Comparison of ENCODE assay signal across 7 cellular contexts in the genomic region with DNA sequence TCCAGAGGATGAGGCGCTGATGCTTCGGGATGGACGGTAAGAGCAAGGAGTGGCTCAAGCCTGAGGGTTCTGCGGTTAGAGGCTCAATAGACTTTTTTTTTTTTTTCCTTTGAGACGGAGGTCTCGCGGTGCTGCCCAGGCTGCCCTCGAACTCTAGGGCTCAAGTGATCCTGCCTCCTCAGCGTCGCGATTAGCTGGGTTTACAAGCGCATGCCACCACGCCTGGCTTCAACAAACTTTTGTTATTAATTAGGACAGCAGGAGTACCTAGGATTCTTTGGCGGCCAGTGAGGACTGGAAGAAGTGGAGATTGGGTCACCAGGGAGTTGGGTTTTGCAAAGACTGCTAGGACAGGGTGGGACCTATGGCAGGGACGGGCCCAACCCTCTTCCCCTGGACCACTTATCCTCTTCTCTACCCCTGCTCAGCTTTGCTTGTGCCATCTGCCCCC. TPM values are rescaled to one million over a fixed set of nuclear protein-coding genes. Genes with fewer than 3 reads are reported as not detected.
DNase-seq lines count a peak whose midpoint lies in the region; ATAC-seq, FAIRE-seq and TF ChIP-seq lines count a peak whose summit lies in the region.

No MANE protein-coding gene starts in this region.

- no peaks in the 10 kb centered on the region for H3K9me2 ChIP-seq in Loucy (replicated peaks; ENCODE audit: low read depth, low read length)

- TF ChIP-seq CTCF in Loucy (conservative IDR thresholded peaks at IDR 0.05; ENCODE audit: low read length) (no peak), GM12878 (IDR thresholded peaks at IDR 0.05 in 2 of 3, conservative IDR thresholded peaks at IDR 0.05 in 1 of 3; ENCODE audit: control insufficient read depth in 2 of 3, extremely low read depth in 1 of 3, insufficient read depth in 1 of 3, low read depth in 3 of 3, low read length in 3 of 3) (no peak)

- FAIRE-seq in GM12878 (lab: Jason Lieb, UNC): no peak

- H3K9ac ChIP-seq in Loucy (ENCODE audit: low read depth, low read length, poor library complexity, severe bottlenecking) (peak overlapping the region; percentile 84), GM12878 (ENCODE audit: control insufficient read depth, insufficient read depth, low read length) (peak overlapping the region; percentile 98)

- WGBS in GM12878 (ENCODE audit: insufficient coverage, insufficient replicate concordance, low lambda C conversion rate, missing lambda C conversion rate): 4% methylated on average over 15 of the region's 15 CpGs
- WGBS in thymus: 7% methylated on average over 15 of the region's 15 CpGs

- CTCF ChIA-PET in GM12878 (lab: Yijun Ruan, JAX): interaction anchor here (0.6 to 2.0 kb wide), 6 partner anchors 10 to 85 kb away, joined by 3 to 12 read pairs (median 4); a partner anchor contains a TSS

- no peak for TF ChIP-seq RAD21 in GM12878 (IDR thresholded peaks at IDR 0.05; ENCODE audit: insufficient read depth, low read depth, low read length)

- peak; percentile 48 for ATAC-seq in GM12878
- ATAC-seq in HG03025 (IDR thresholded peaks at IDR 0.05; ENCODE audit: low FRiP score, unreplicated experiment): no peak
- no peak for ATAC-seq in GM21786 (IDR thresholded peaks at IDR 0.05; ENCODE audit: unreplicated experiment)

- H3K4me1 ChIP-seq in Loucy (ENCODE audit: insufficient read depth, low read length, poor library complexity, severe bottlenecking): peaks cover 21% of the 10 kb centered on the region
- H3K4me1 ChIP-seq in GM12878 (ENCODE audit: control insufficient read depth, insufficient read depth, low read length): peaks cover 9% of the 10 kb centered on the region
- peaks cover 14% of the 10 kb centered on the region for H3K4me1 ChIP-seq in thymus (ENCODE audit: control insufficient read depth, insufficient read depth, low read length)

- H3K27ac ChIP-seq in GM12878 (ENCODE audit: control insufficient read depth, insufficient read depth) (peak overlapping the region; percentile 70), thymus (ENCODE audit: low read depth) (peak overlapping the region; percentile 85)

- H3K36me3 ChIP-seq in Loucy (ENCODE audit: insufficient read depth, low read length) (peaks cover 5% of the 10 kb centered on the region; the same call in 1 of the 2 replicates), GM12878 (ENCODE audit: control insufficient read depth in 2 of 2, insufficient read depth in 2 of 2, low read length in 1 of 2) (peaks cover 1 to 3% of the 10 kb centered on the region in 2 experiments; a peak in 3 of 4 replicates), thymus (ENCODE audit: control insufficient read depth, insufficient read depth) (peaks cover 37% of the 10 kb centered on the region)

- TF ChIP-seq EP300 in GM12878 (IDR thresholded peaks at IDR 0.05; ENCODE audit: borderline replicate concordance in 1 of 2, control insufficient read depth in 1 of 2, low read depth in 2 of 2, low read length in 2 of 2): no peak

- intact Hi-C loops in GM12878 (cut with micrococcal nuclease; ENCODE audit: unreplicated experiment): no loop called here

- H3K27me3 ChIP-seq in Loucy (ENCODE audit: insufficient read depth, low read length, poor library complexity, severe bottlenecking): no peaks in the 10 kb centered on the region
- no peaks in the 10 kb centered on the region for H3K27me3 ChIP-seq in GM12878 (replicated peaks in 1 of 2; ENCODE audit: control insufficient read depth in 2 of 2, insufficient read depth in 2 of 2, low read length in 1 of 2)
- no peaks in the 10 kb centered on the region for H3K27me3 ChIP-seq in thymus (ENCODE audit: control insufficient read depth, insufficient read depth)

- H4K20me1 ChIP-seq in Loucy (ENCODE audit: insufficient read depth, low read length, poor library complexity, severe bottlenecking) (no peaks in the 10 kb centered on the region), GM12878 (ENCODE audit: control insufficient read depth, insufficient read depth) (no peaks in the 10 kb centered on the region)

- DNase-seq in GM12878 (ENCODE audit: low read depth, low spot score) (no peak), kidney tubule cell (ENCODE audit: low spot score) (peak; percentile 70)

- SMC1A ChIA-PET in GM12878 (lab: Charles Lee; ENCODE audit: uncharacterized antibody, unreplicated experiment): interaction anchor here (1.3 to 2.1 kb wide), 5 partner anchors 8 to 83 kb away, joined by 4 to 9 read pairs (median 5); a partner anchor contains a TSS

- H2AFZ ChIP-seq in Loucy (ENCODE audit: low read length): peak overlapping the region; percentile 69
- H2AFZ ChIP-seq in GM12878 (ENCODE audit: control insufficient read depth, low read depth, low read length): peak overlapping the region; percentile 96

- H3K4me2 ChIP-seq in Loucy (ENCODE audit: low read depth, low read length, poor library complexity, severe bottlenecking): peak overlapping the region; percentile 98
- peak overlapping the region; percentile 94 for H3K4me2 ChIP-seq in GM12878 (ENCODE audit: control insufficient read depth, insufficient read depth)

- no TSS peak for BruUV-seq in GM12878 (replicated peaks; lab: Mats Ljungman, UMichigan)

- POLR2A ChIA-PET in GM12878 (lab: Charles Lee): interaction anchor here (1.0 to 2.2 kb wide), 5 partner anchors 9 to 191 kb away, joined by 3 to 19 read pairs (median 5); a partner anchor contains a TSS

- H3K79me2 ChIP-seq in Loucy (ENCODE audit: insufficient read depth, low read length) (peaks cover 39% of the 10 kb centered on the region), GM12878 (ENCODE audit: control insufficient read depth, insufficient read depth, low read length) (peaks cover 24% of the 10 kb centered on the region)

- H3F3A ChIP-seq in Loucy (ENCODE audit: low read depth): no peaks in the 10 kb centered on the region

- peak overlapping the region; percentile 87 for H3K4me3 ChIP-seq in GM08714 (ENCODE audit: low read length)
- peak overlapping the region; percentile 93 for H3K4me3 ChIP-seq in Loucy (ENCODE audit: low read length, poor library complexity, severe bottlenecking)
- peak overlapping the region; percentile 98 for H3K4me3 ChIP-seq in GM12878
- peak overlapping the region; percentile 64 for H3K4me3 ChIP-seq in thymus (ENCODE audit: low read length)

- no peak for TF ChIP-seq POLR2A in GM12878 (IDR thresholded peaks at IDR 0.05; ENCODE audit: low read depth, low read length)

- H3K9me3 ChIP-seq in Loucy (ENCODE audit: insufficient read depth, low read depth, low read length) (no peaks in the 10 kb centered on the region), GM12878 (replicated peaks; ENCODE audit: control insufficient read depth, insufficient read depth, low read length) (no peaks in the 10 kb centered on the region), thymus (ENCODE audit: control insufficient read depth) (no peaks in the 10 kb centered on the region)

- in situ Hi-C loops in GM12878 (cut with MboI): no loop called here

- RAD21 ChIA-PET in GM12878 (lab: Charles Lee; ENCODE audit: unreplicated experiment): interaction anchor here (1.0 to 1.7 kb wide), 2 partner anchors 11 to 67 kb away, joined by 5 to 12 read pairs; a partner anchor contains a TSS

RNA-seq across cellular contexts. Expression of a gene that starts 0.6 kb away (rescaled TPM):
- total RNA-seq in GM12878 (2013; cell fraction: nucleolus; rRNA removed): 29.2 and 35.2 TPM in 2 replicates
- total RNA-seq in GM12878 (2014; rRNA removed) (70.8 and 80.8 TPM in 2 replicates), GM12878 (2014; rRNA removed; fragmentation: Illumina TruSeq; extraction: Trizol) (55.3 and 66.5 TPM in 2 replicates), GM12878 (2021) (47.6 and 51.0 TPM in 2 replicates)
- 56.3 TPM for polyA plus RNA-seq in GM12878 (2011; ENCODE audit: low read depth)
- polyA plus RNA-seq in GM12878 (2011; rRNA removed) (19.7 and 25.8 TPM in 2 replicates), GM12878 (2014; fragmentation: Illumina TruSeq; extraction: Trizol) (55.5 and 89.7 TPM in 2 replicates), GM12878 (2014; fragmentation: Nextera tagmentation; extraction: Ambion mirVana) (100 to 1,000 TPM; 191 to 207 TPM), GM12878 (2014; rRNA removed) (43.0 and 45.1 TPM in 2 replicates), GM12878 (2016; fragmentation: Nextera tagmentation; extraction: Ambion mirVana) (10 to 100 TPM; 83.0 to 87.4 TPM), thymus (75.2 TPM)
- 26.1 and 31.0 TPM in 2 replicates for polyA plus RNA-seq in GM12878 (2011; cell fraction: cytosol; rRNA removed)
- polyA plus RNA-seq in GM12878 (2011; cell fraction: nucleus; rRNA removed): 42.0 and 45.0 TPM in 2 replicates
- 51.0 and 59.7 TPM in 2 replicates for polyA plus RNA-seq in GM12878 (2012)
- polyA minus RNA-seq in GM12878 (2011; rRNA and poly(A)+ RNA removed): 15.1 and 21.2 TPM in 2 replicates
- polyA minus RNA-seq in GM12878 (2011; cell fraction: cytosol; rRNA and poly(A)+ RNA removed): 7.3 and 13.4 TPM in 2 replicates
- polyA minus RNA-seq in GM12878 (2011; cell fraction: nucleus; rRNA and poly(A)+ RNA removed): 11.5 and 17.4 TPM in 2 replicates

RNA-seq across cellular contexts. Expression of a gene that starts 0.8 kb away (rescaled TPM):
- 3.1 and 4.3 TPM in 2 replicates for total RNA-seq in GM12878 (2013; cell fraction: nucleolus; rRNA removed)
- total RNA-seq in GM12878 (2014; rRNA removed) (10.4 and 12.8 TPM in 2 replicates), GM12878 (2014; rRNA removed; fragmentation: Illumina TruSeq; extraction: Trizol) (8.2 and 9.6 TPM in 2 replicates), GM12878 (2021) (7.8 and 8.0 TPM in 2 replicates)
- 3.7 TPM for polyA plus RNA-seq in GM12878 (2011; ENCODE audit: low read depth)
- polyA plus RNA-seq in GM12878 (2011; rRNA removed) (5.1 and 6.1 TPM in 2 replicates), GM12878 (2014; fragmentation: Illumina TruSeq; extraction: Trizol) (9.2 and 10.1 TPM in 2 replicates), GM12878 (2014; fragmentation: Nextera tagmentation; extraction: Ambion mirVana) (1 to 10 TPM in 1 of 2 experiments, under 1 TPM in 1; 0.80 to 1.9 TPM), GM12878 (2014; rRNA removed) (7.5 and 9.2 TPM in 2 replicates), GM12878 (2016; fragmentation: Nextera tagmentation; extraction: Ambion mirVana) (1 to 10 TPM; 1.9 to 3.5 TPM), thymus (7.7 TPM)
- 3.9 and 4.1 TPM in 2 replicates for polyA plus RNA-seq in GM12878 (2011; cell fraction: cytosol; rRNA removed)
- 4.8 and 5.7 TPM in 2 replicates for polyA plus RNA-seq in GM12878 (2011; cell fraction: nucleus; rRNA removed)
- polyA plus RNA-seq in GM12878 (2012): 5.0 and 6.5 TPM in 2 replicates
- polyA minus RNA-seq in GM12878 (2011; rRNA and poly(A)+ RNA removed): 4.3 and 4.8 TPM in 2 replicates
- 1.3 and 2.9 TPM in 2 replicates for polyA minus RNA-seq in GM12878 (2011; cell fraction: cytosol; rRNA and poly(A)+ RNA removed)
- polyA minus RNA-seq in GM12878 (2011; cell fraction: nucleus; rRNA and poly(A)+ RNA removed): 1.5 and 2.6 TPM in 2 replicates

RNA-seq across cellular contexts. Expression of a gene that starts 9.2 kb away (rescaled TPM):
- not detected in 2 replicates for total RNA-seq in GM12878 (2013; cell fraction: nucleolus; rRNA removed)
- total RNA-seq in GM12878 (2014; rRNA removed) (0.38 and 0.56 TPM in 2 replicates), GM12878 (2014; rRNA removed; fragmentation: Illumina TruSeq; extraction: Trizol) (not detected in 2 replicates), GM12878 (2021) (1.2 TPM in 1 of 2 replicates, not detected in the other)
- not detected for polyA plus RNA-seq in GM12878 (2011; ENCODE audit: low read depth)
- polyA plus RNA-seq in GM12878 (2011; rRNA removed) (0.98 and 1.4 TPM in 2 replicates), GM12878 (2014; fragmentation: Illumina TruSeq; extraction: Trizol) (0.38 and 1.1 TPM in 2 replicates), GM12878 (2014; fragmentation: Nextera tagmentation; extraction: Ambion mirVana) (under 1 TPM; 0.45 to 0.51 TPM), GM12878 (2014; rRNA removed) (0.41 and 0.43 TPM in 2 replicates), GM12878 (2016; fragmentation: Nextera tagmentation; extraction: Ambion mirVana) (under 1 TPM; 0.30 to 0.50 TPM), thymus (1.0 TPM)
- 0.15 and 0.69 TPM in 2 replicates for polyA plus RNA-seq in GM12878 (2011; cell fraction: cytosol; rRNA removed)
- polyA plus RNA-seq in GM12878 (2011; cell fraction: nucleus; rRNA removed): 2.1 and 2.4 TPM in 2 replicates
- polyA plus RNA-seq in GM12878 (2012): 0.39 and 1.8 TPM in 2 replicates
- polyA minus RNA-seq in GM12878 (2011; rRNA and poly(A)+ RNA removed): 3.8 TPM in 1 of 2 replicates, not detected in the other
- polyA minus RNA-seq in GM12878 (2011; cell fraction: cytosol; rRNA and poly(A)+ RNA removed): not detected in 2 replicates
- not detected in 2 replicates for polyA minus RNA-seq in GM12878 (2011; cell fraction: nucleus; rRNA and poly(A)+ RNA removed)

RNA-seq across cellular contexts. Expression of a gene that starts 10.1 kb away (rescaled TPM):
- 15.1 and 17.0 TPM in 2 replicates for total RNA-seq in GM12878 (2013; cell fraction: nucleolus; rRNA removed)
- 13.6 and 14.4 TPM in 2 replicates for total RNA-seq in GM12878 (2014; rRNA removed)
- 9.0 and 10.0 TPM in 2 replicates for total RNA-seq in GM12878 (2014; rRNA removed; fragmentation: Illumina TruSeq; extraction: Trizol)
- 5.4 and 6.2 TPM in 2 replicates for total RNA-seq in GM12878 (2021)
- 3.3 TPM for polyA plus RNA-seq in GM12878 (2011; ENCODE audit: low read depth)
- 12.9 and 16.7 TPM in 2 replicates for polyA plus RNA-seq in GM12878 (2011; rRNA removed)
- 27.1 and 29.4 TPM in 2 replicates for polyA plus RNA-seq in GM12878 (2011; cell fraction: cytosol; rRNA removed)
- polyA plus RNA-seq in GM12878 (2011; cell fraction: nucleus; rRNA removed): 12.8 and 15.2 TPM in 2 replicates
- polyA plus RNA-seq in GM12878 (2012): 4.4 and 7.0 TPM in 2 replicates
- polyA plus RNA-seq in GM12878 (2014; fragmentation: Illumina TruSeq; extraction: Trizol): 7.4 and 7.7 TPM in 2 replicates
- 10 to 100 TPM; 23.9 to 26.3 TPM for polyA plus RNA-seq in GM12878 (2014; fragmentation: Nextera tagmentation; extraction: Ambion mirVana)
- 12.1 and 14.8 TPM in 2 replicates for polyA plus RNA-seq in GM12878 (2014; rRNA removed)
- 10 to 100 TPM; 12.0 to 15.7 TPM for polyA plus RNA-seq in GM12878 (2016; fragmentation: Nextera tagmentation; extraction: Ambion mirVana)
- 13.5 and 25.8 TPM in 2 replicates for polyA minus RNA-seq in GM12878 (2011; rRNA and poly(A)+ RNA removed)
- 3.7 and 5.0 TPM in 2 replicates for polyA minus RNA-seq in GM12878 (2011; cell fraction: cytosol; rRNA and poly(A)+ RNA removed)
- 6.0 and 7.1 TPM in 2 replicates for polyA minus RNA-seq in GM12878 (2011; cell fraction: nucleus; rRNA and poly(A)+ RNA removed)
- polyA plus RNA-seq in thymus: 32.8 TPM

RNA-seq across cellular contexts. Expression of a gene that starts 20.1 kb away (rescaled TPM):
- 0.56 and 1.1 TPM in 2 replicates for total RNA-seq in GM12878 (2013; cell fraction: nucleolus; rRNA removed)
- 0.11 and 0.73 TPM in 2 replicates for total RNA-seq in GM12878 (2014; rRNA removed)
- 0.18 and 0.32 TPM in 2 replicates for total RNA-seq in GM12878 (2014; rRNA removed; fragmentation: Illumina TruSeq; extraction: Trizol)
- 1.4 and 1.6 TPM in 2 replicates for total RNA-seq in GM12878 (2021)
- polyA plus RNA-seq in GM12878 (2011; ENCODE audit: low read depth): 0.18 TPM
- 0.07 and 0.18 TPM in 2 replicates for polyA plus RNA-seq in GM12878 (2011; rRNA removed)
- 0.06 and 0.12 TPM in 2 replicates for polyA plus RNA-seq in GM12878 (2011; cell fraction: cytosol; rRNA removed)
- 1.5 and 1.6 TPM in 2 replicates for polyA plus RNA-seq in GM12878 (2011; cell fraction: nucleus; rRNA removed)
- 0.62 and 1.5 TPM in 2 replicates for polyA plus RNA-seq in GM12878 (2012)
- polyA plus RNA-seq in GM12878 (2014; fragmentation: Illumina TruSeq; extraction: Trizol): 0.10 and 0.29 TPM in 2 replicates
- polyA plus RNA-seq in GM12878 (2014; fragmentation: Nextera tagmentation; extraction: Ambion mirVana): under 1 TPM in 1 of 2 experiments, not detected in 1; 0.22 TPM
- polyA plus RNA-seq in GM12878 (2014; rRNA removed): 1.1 and 2.2 TPM in 2 replicates
- under 1 TPM; 0.13 to 0.34 TPM for polyA plus RNA-seq in GM12878 (2016; fragmentation: Nextera tagmentation; extraction: Ambion mirVana)
- 0.05 TPM in 1 of 2 replicates, not detected in the other for polyA minus RNA-seq in GM12878 (2011; rRNA and poly(A)+ RNA removed)
- not detected in 2 replicates for polyA minus RNA-seq in GM12878 (2011; cell fraction: cytosol; rRNA and poly(A)+ RNA removed)
- 0.48 TPM in 1 of 2 replicates, not detected in the other for polyA minus RNA-seq in GM12878 (2011; cell fraction: nucleus; rRNA and poly(A)+ RNA removed)
- 24.3 TPM for polyA plus RNA-seq in thymus
